ENCODE assay signal across 7 cellular contexts in the genomic region with DNA sequence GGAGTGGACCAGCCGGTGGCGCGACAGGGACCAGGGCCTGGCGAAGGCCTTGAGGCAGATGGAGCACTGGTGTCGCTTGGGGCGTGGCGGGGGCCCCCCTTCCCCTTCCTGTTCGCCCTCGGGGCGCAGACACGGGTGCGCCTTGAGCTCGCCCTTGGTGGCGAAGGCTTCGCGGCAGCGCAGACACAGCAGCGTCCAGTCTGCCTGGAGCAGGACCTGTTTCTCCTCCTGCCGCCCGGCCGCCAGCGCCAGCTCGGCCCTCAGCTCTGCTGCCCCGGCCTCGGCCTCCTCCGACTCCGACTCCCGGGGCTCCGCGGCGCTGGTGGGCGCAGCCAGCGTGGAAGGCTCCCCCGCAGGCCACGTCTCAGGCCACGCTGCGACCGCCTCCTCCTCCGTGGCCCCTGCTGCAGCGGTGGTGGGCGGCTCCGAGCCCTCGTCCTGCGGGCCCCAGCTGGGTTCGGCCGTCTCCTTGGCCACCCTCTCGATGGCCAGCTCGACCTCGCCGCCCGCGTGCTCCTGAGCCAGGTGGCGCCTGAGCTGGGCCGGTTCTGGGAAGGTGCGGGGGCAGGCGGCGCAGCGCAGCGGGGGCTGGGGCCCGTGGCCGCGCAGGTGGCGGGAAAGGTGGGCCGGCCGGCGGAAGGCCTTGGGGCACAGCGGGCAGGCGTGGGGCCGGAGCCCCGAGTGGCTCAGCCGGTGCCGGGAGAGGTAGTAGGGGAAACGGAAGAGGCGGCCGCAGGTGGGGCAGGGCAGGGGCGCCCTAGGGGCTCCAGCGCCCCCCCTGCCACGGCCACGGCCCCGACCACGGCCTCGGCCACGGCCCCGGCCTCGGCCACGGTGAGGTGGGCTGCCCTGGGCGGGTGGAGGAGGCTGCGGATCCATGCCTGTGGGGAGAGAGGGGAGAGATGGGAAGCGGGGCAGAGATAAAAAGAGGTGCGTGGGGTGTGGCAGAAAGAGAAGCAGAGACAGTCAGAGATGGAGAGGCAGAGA. TPM values are rescaled to one million over a fixed set of nuclear protein-coding genes. Genes with fewer than 3 reads are reported as not detected.
DNase-seq lines count a peak whose midpoint lies in the region; ATAC-seq and TF ChIP-seq lines count a peak whose summit lies in the region.
"Had no signal": no experiment of that assay in that cellular context is flagged by ENCODE, and none has a peak within 500 bp of the region (broad histone marks: within the 10 kb centered on the region; RNA-seq: fewer than 3 reads in every experiment).

No MANE protein-coding gene starts in this region.

- TF ChIP-seq EP300 in stomach (IDR thresholded peaks at IDR 0.05): no peak

- CTCF ChIA-PET in activated CD4-positive, alpha-beta T cell treated with anti-CD3 and anti-CD28 coated beads for 36 hours (lab: Charles Lee): interaction anchor here (0.5 kb wide), 1 partner anchor 13 kb away, joined by 4 read pairs; no protein-coding TSS in a partner anchor

- no peaks in the 10 kb centered on the region for H3K27me3 Mint-ChIP-seq in activated CD4-positive, alpha-beta T cell treated with anti-CD3 and anti-CD28 coated beads for 36 hours

- peak overlapping the region; percentile 73 to 95 (median 82) for H3K4me3 ChIP-seq in stomach

- POLR2A ChIA-PET in activated CD4-positive, alpha-beta T cell treated with anti-CD3 and anti-CD28 coated beads for 36 hours (lab: Charles Lee): no interaction called here

- DNase-seq in activated CD4-positive, alpha-beta T cell treated with anti-CD3 and anti-CD28 coated beads for 36 hours: no peak
- DNase-seq in activated CD4-positive, alpha-beta T cell treated with anti-CD3 and anti-CD28 coated beads, Interleukin-2, amount 50 U/mL, for 48 hours: no peak
- no peak for DNase-seq in stomach
- no peak for DNase-seq in OCI-M2 (lab: John Stamatoyannopoulos, UW; ENCODE audit: unreplicated experiment)
- DNase-seq in islet precursor cell: no peak

- peak overlapping the region; percentile 78 for H3K27ac Mint-ChIP-seq in activated CD4-positive, alpha-beta T cell treated with anti-CD3 and anti-CD28 coated beads for 36 hours

- H3K9me3 Mint-ChIP-seq in activated CD4-positive, alpha-beta T cell treated with anti-CD3 and anti-CD28 coated beads for 36 hours (ENCODE audit: low read depth): no peaks in the 10 kb centered on the region

- peak overlapping the region; percentile 83 for H3K4me3 Mint-ChIP-seq in activated CD4-positive, alpha-beta T cell treated with anti-CD3 and anti-CD28 coated beads for 36 hours

- H3K4me1 Mint-ChIP-seq in activated CD4-positive, alpha-beta T cell treated with anti-CD3 and anti-CD28 coated beads for 36 hours: peaks cover 18% of the 10 kb centered on the region

- TF ChIP-seq POLR2A in stomach (IDR thresholded peaks at IDR 0.05): no peak

- no peaks in the 10 kb centered on the region for H3K27me3 ChIP-seq in stomach

- no peaks in the 10 kb centered on the region for H3K9me3 ChIP-seq in stomach

- peaks cover 19% of the 10 kb centered on the region for H3K36me3 Mint-ChIP-seq in activated CD4-positive, alpha-beta T cell treated with anti-CD3 and anti-CD28 coated beads for 36 hours (ENCODE audit: low read depth)

- H3K4me1 ChIP-seq in stomach: peaks cover 20 to 35% (median 31%) of the 10 kb centered on the region in 4 donors

- WGBS in stomach, 5 donors: 84 to 89% (median 88%) methylated on average over 72 to 90 of the region's 90 CpGs

- intact Hi-C loops in activated CD4-positive, alpha-beta T cell treated with anti-CD3 and anti-CD28 coated beads for 36 hours (cut with DNase I, micrococcal nuclease): no loop called here
- intact Hi-C loops in stomach (cut with DNase I; ENCODE audit: low total_unique reads): no loop called here

- peaks cover 16 to 31% (median 29%) of the 10 kb centered on the region in 4 donors for H3K36me3 ChIP-seq in stomach

- H3K27ac ChIP-seq in stomach: peak overlapping the region in 4 of 5 donors; percentile 92 to 96 (median 94)

- TF ChIP-seq CTCF in stomach (IDR thresholded peaks at IDR 0.05): no peak

- no peak for ATAC-seq in activated CD4-positive, alpha-beta T cell treated with anti-CD3 and anti-CD28 coated beads for 36 hours
- ATAC-seq in esophagus mucosa: peak; percentile 11

RNA-seq across cellular contexts. Expression of a gene that starts 1.6 kb away (rescaled TPM):
- 1 to 10 TPM; 7.2 to 7.5 TPM for total RNA-seq in activated CD4-positive, alpha-beta T cell treated with anti-CD3 and anti-CD28 coated beads for 36 hours
- total RNA-seq in esophagus mucosa: 3.4 TPM
- 10 to 100 TPM in 1 of 5 donors, 1 to 10 TPM in 4; 3.1 to 12.1 (median 5.1) TPM for total RNA-seq in stomach
- 10 to 100 TPM; 10.8 to 13.0 (median 11.0) TPM for polyA plus RNA-seq in stomach

RNA-seq across cellular contexts. Expression of a gene that starts 20.3 kb away (rescaled TPM):
- 10 to 100 TPM; 13.6 to 14.7 TPM for total RNA-seq in activated CD4-positive, alpha-beta T cell treated with anti-CD3 and anti-CD28 coated beads for 36 hours
- total RNA-seq in esophagus mucosa: 7.1 TPM
- 10 to 100 TPM in 1 of 5 donors, 1 to 10 TPM in 3, not detected in 1; 4.0 to 16.8 (median 6.7) TPM for total RNA-seq in stomach
- 10 to 100 TPM in 1 of 3 donors, 1 to 10 TPM in 2; 8.7 to 10.8 (median 9.4) TPM for polyA plus RNA-seq in stomach

RNA-seq across cellular contexts. Expression of a gene that starts 21.0 kb away (rescaled TPM):
- total RNA-seq in activated CD4-positive, alpha-beta T cell treated with anti-CD3 and anti-CD28 coated beads for 36 hours: 10 to 100 TPM; 16.2 to 18.6 TPM
- total RNA-seq in esophagus mucosa: 20.1 TPM
- total RNA-seq in stomach: 10 to 100 TPM in 3 of 5 donors, 1 to 10 TPM in 2; 2.9 to 54.3 (median 17.4) TPM
- 10 to 100 TPM; 61.3 to 70.7 (median 68.9) TPM for polyA plus RNA-seq in stomach

RNA-seq across cellular contexts. Expression of a gene that starts 26.4 kb away (rescaled TPM):
- 10 to 100 TPM; 11.4 to 12.1 TPM for total RNA-seq in activated CD4-positive, alpha-beta T cell treated with anti-CD3 and anti-CD28 coated beads for 36 hours
- 5.3 TPM for total RNA-seq in esophagus mucosa
- total RNA-seq in stomach: 10 to 100 TPM in 3 of 5 donors, 1 to 10 TPM in 2; 1.3 to 60.5 (median 11.6) TPM
- 1 to 10 TPM; 5.3 to 6.3 (median 6.1) TPM for polyA plus RNA-seq in stomach

RNA-seq across cellular contexts. Expression of a gene that starts 33.7 kb away (rescaled TPM):
- total RNA-seq in activated CD4-positive, alpha-beta T cell treated with anti-CD3 and anti-CD28 coated beads for 36 hours: not detected
- total RNA-seq in esophagus mucosa (0.80 TPM), stomach (1 to 10 TPM in 2 of 5 donors, under 1 TPM in 1, not detected in 2; 0.37 to 6.2 (median 2.0) TPM)
- under 1 TPM in 2 of 3 donors, not detected in 1; 0.20 to 0.56 TPM for polyA plus RNA-seq in stomach
- total RNA-seq: H4 had no signal
